Comparison of ENCODE assay signal across 26 cellular contexts in the genomic region with DNA sequence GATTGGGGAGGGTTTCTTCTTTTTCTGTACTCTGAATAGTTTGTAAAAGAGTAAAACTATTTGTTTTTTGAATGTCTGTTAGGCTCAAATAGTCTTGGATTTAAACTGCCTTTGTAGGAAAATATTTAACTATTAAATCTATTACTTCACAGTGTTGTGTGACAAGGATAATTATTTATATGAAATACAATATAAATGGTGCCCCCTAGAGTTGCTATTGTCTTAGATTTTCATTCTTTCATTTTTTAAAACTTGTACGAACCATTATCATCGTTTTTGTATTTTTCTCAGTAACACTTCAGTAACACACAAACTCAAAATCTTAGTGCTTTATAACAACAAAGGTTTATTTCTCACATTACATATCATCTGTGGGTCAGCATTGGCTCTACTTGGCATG. TPM values are rescaled to one million over a fixed set of nuclear protein-coding genes. Genes with fewer than 3 reads are reported as not detected.
DNase-seq lines count a peak whose midpoint lies in the region; ATAC-seq and TF ChIP-seq lines count a peak whose summit lies in the region.
"Had no signal": no experiment of that assay in that cellular context is flagged by ENCODE, and none has a peak within 500 bp of the region (broad histone marks: within the 10 kb centered on the region; RNA-seq: fewer than 3 reads in every experiment).

No MANE protein-coding gene starts in this region.

- no peaks in the 10 kb centered on the region for H3K27me3 ChIP-seq in DND-41 (ENCODE audit: insufficient read depth, low read length, poor library complexity)
- H3K27me3 ChIP-seq in SU-DHL-6 (ENCODE audit: low read length) = no peaks in the 10 kb centered on the region
- H3K27me3 ChIP-seq in foreskin keratinocyte = peaks cover 32% of the 10 kb centered on the region
- H3K27me3 ChIP-seq in gastroesophageal sphincter = no peaks in the 10 kb centered on the region
- no peaks in the 10 kb centered on the region for H3K27me3 ChIP-seq in dorsolateral prefrontal cortex
- H3K27me3 ChIP-seq: suprapubic skin, vagina had no signal

- no peak for TF ChIP-seq POLR2A in gastroesophageal sphincter (IDR thresholded peaks at IDR 0.05)

- WGBS in gastroesophageal sphincter (ENCODE audit: low coverage in 1 of 2), 2 donors = 5 to 52% methylated on average over 2 of the region's 2 CpGs

- H3K27ac ChIP-seq in DND-41 (ENCODE audit: low read length) (no peak overlapping the region), SU-DHL-6 (ENCODE audit: low read depth, low read length) (no peak overlapping the region), foreskin keratinocyte (no peak overlapping the region), gastroesophageal sphincter (no peak overlapping the region), dorsolateral prefrontal cortex (no peak overlapping the region)
- H3K27ac ChIP-seq: heart left ventricle, skin epidermis, suprapubic skin, vagina had no signal

- intact Hi-C loops in dorsolateral prefrontal cortex (cut with DNase I) = no loop called here

- no peak overlapping the region for H3K4me3 Mint-ChIP-seq in activated T-helper 17 cell treated with anti-CD3 and anti-CD28 coated beads, Interleukin-2, amount 50 U/mL, for 72 hours
- H3K4me3 Mint-ChIP-seq: activated B cell treated with CpG ODN at 0.5 μM for 24 hours; activated CD8-positive, alpha-beta T cell treated with anti-CD3 and anti-CD28 coated beads for 36 hours; activated naive CD8-positive, alpha-beta T cell; T-helper 17 cell had no signal

- H3K4me3 ChIP-seq in DND-41 (ENCODE audit: low read depth in 1 of 2, low read length in 2 of 2) (no peak overlapping the region), LNCaP clone FGC (ENCODE audit: low read depth, low read length) (no peak overlapping the region), SU-DHL-6 (ENCODE audit: insufficient read depth, low read length, poor library complexity, severe bottlenecking) (no peak overlapping the region), gastroesophageal sphincter (no peak overlapping the region), dorsolateral prefrontal cortex (no peak overlapping the region)
- H3K4me3 ChIP-seq: heart left ventricle, skin epidermis, suprapubic skin, vagina had no signal

- H3K4me1 ChIP-seq in DND-41 (ENCODE audit: insufficient read depth, low read length) = no peaks in the 10 kb centered on the region
- H3K4me1 ChIP-seq in foreskin keratinocyte = no peaks in the 10 kb centered on the region
- H3K4me1 ChIP-seq in gastroesophageal sphincter = no peaks in the 10 kb centered on the region
- H3K4me1 ChIP-seq: heart left ventricle, suprapubic skin, vagina had no signal

- no peak for TF ChIP-seq EP300 in gastroesophageal sphincter (IDR thresholded peaks at IDR 0.05)

- H3K9me2 ChIP-seq in SU-DHL-6 (replicated peaks; ENCODE audit: insufficient read depth, low read length) = no peaks in the 10 kb centered on the region

- H3K36me3 Mint-ChIP-seq in activated T-helper 17 cell treated with anti-CD3 and anti-CD28 coated beads, Interleukin-2, amount 50 U/mL, for 72 hours (ENCODE audit: low read depth) = no peaks in the 10 kb centered on the region
- H3K36me3 Mint-ChIP-seq: activated naive CD8-positive, alpha-beta T cell had no signal

- H3K79me2 ChIP-seq in DND-41 (ENCODE audit: insufficient read depth, low read length) (no peaks in the 10 kb centered on the region), SU-DHL-6 (ENCODE audit: insufficient read depth, low read length) (no peaks in the 10 kb centered on the region)

- H3K36me3 ChIP-seq in DND-41 (ENCODE audit: insufficient read depth, low read length) = no peaks in the 10 kb centered on the region
- no peaks in the 10 kb centered on the region for H3K36me3 ChIP-seq in SU-DHL-6 (ENCODE audit: low read length)
- H3K36me3 ChIP-seq in gastroesophageal sphincter = no peaks in the 10 kb centered on the region
- H3K36me3 ChIP-seq: heart left ventricle, suprapubic skin, vagina had no signal

- TF ChIP-seq CTCF in DND-41 (IDR thresholded peaks at IDR 0.05; ENCODE audit: borderline replicate concordance, extremely low read depth, low read length, poor library complexity, severe bottlenecking) (peak; percentile 35), LNCaP clone FGC (IDR thresholded peaks at IDR 0.05; ENCODE audit: control insufficient read depth, extremely low read depth, insufficient read depth) (peak; percentile 31; the same call in 1 of the 2 replicates), SU-DHL-6 (IDR thresholded peaks at IDR 0.05; ENCODE audit: insufficient read depth, low read length, poor library complexity, severe bottlenecking) (peak; percentile 27), foreskin keratinocyte (conservative IDR thresholded peaks at IDR 0.05) (peak; percentile 49), gastroesophageal sphincter (IDR thresholded peaks at IDR 0.05) (peak in 1 of 4 experiments; percentile 14), dorsolateral prefrontal cortex (IDR thresholded peaks at IDR 0.05 in 54 of 56, conservative IDR thresholded peaks at IDR 0.05 in 2 of 56; ENCODE audit: low read depth in 1 of 56, partially characterized antibody in 56 of 56) (peak in 14 of 56 donors; percentile 4 to 29 (median 15))

- H3K9ac ChIP-seq in DND-41 (ENCODE audit: low read depth, low read length) (no peak overlapping the region), SU-DHL-6 (ENCODE audit: low read length) (no peak overlapping the region)

- DNase-seq in DND-41 = no peak
- no peak for DNase-seq in LNCaP clone FGC (ENCODE audit: low read depth)
- DNase-seq in foreskin keratinocyte = no peak
- no peak for DNase-seq in hypothalamus (lab: John Stamatoyannopoulos, UW)
- DNase-seq in dorsolateral prefrontal cortex = no peak
- DNase-seq: activated B cell treated with CpG ODN at 0.5 μM for 24 hours; activated CD8-positive, alpha-beta T cell treated with anti-CD3 and anti-CD28 coated beads for 36 hours; activated T-cell treated with anti-CD3 and anti-CD28 coated beads, Interleukin-2, amount 50 U/mL, for 48 hours; AML-193; heart left ventricle; NCI-H1694; NCI-H226; SIG-M5; T-helper 17 cell had no signal

- no peaks in the 10 kb centered on the region for H3F3A ChIP-seq in SU-DHL-6 (ENCODE audit: insufficient read depth)

- H3K4me1 Mint-ChIP-seq in activated T-helper 17 cell treated with anti-CD3 and anti-CD28 coated beads, Interleukin-2, amount 50 U/mL, for 72 hours = no peaks in the 10 kb centered on the region
- H3K4me1 Mint-ChIP-seq: activated B cell treated with CpG ODN at 0.5 μM for 24 hours had no signal

- H3K9me3 ChIP-seq in DND-41 (ENCODE audit: insufficient read depth, low read length, severe bottlenecking) (peaks cover 3% of the 10 kb centered on the region), SU-DHL-6 (ENCODE audit: insufficient read depth, low read length) (no peaks in the 10 kb centered on the region), gastroesophageal sphincter (peaks cover 0 to 4% (median 0%) of the 10 kb centered on the region in 3 donors)
- H3K9me3 ChIP-seq: vagina had no signal

- H3K27me3 Mint-ChIP-seq in activated T-helper 17 cell treated with anti-CD3 and anti-CD28 coated beads, Interleukin-2, amount 50 U/mL, for 72 hours = peaks cover 9% of the 10 kb centered on the region
- H3K27me3 Mint-ChIP-seq: activated naive CD8-positive, alpha-beta T cell had no signal

- H3K9me3 Mint-ChIP-seq in activated T-helper 17 cell treated with anti-CD3 and anti-CD28 coated beads, Interleukin-2, amount 50 U/mL, for 72 hours = no peaks in the 10 kb centered on the region

- no peak overlapping the region for H2AFZ ChIP-seq in DND-41 (ENCODE audit: low read depth, low read length)
- no peak overlapping the region for H2AFZ ChIP-seq in SU-DHL-6 (ENCODE audit: low read depth, low read length, severe bottlenecking)

- no peaks in the 10 kb centered on the region for H4K20me1 ChIP-seq in DND-41 (ENCODE audit: insufficient read depth, low read length)
- no peaks in the 10 kb centered on the region for H4K20me1 ChIP-seq in SU-DHL-6 (ENCODE audit: low read depth, low read length)

- ATAC-seq in DND-41 (ENCODE audit: insufficient read depth, low read depth) (no peak), foreskin keratinocyte (no peak), gastroesophageal sphincter (no peak)
- no peak for ATAC-seq in activated T-helper 17 cell treated with anti-CD3 and anti-CD28 coated beads, Interleukin-2, amount 50 U/mL, for 72 hours (replicated peaks)
- ATAC-seq: activated CD8-positive, alpha-beta T cell treated with anti-CD3 and anti-CD28 coated beads for 36 hours; heart left ventricle; T-helper 17 cell had no signal

- no peak overlapping the region for H3K4me2 ChIP-seq in DND-41 (ENCODE audit: insufficient read depth, low read length)
- H3K4me2 ChIP-seq in SU-DHL-6 (ENCODE audit: low read depth, low read length, poor library complexity, severe bottlenecking) = peak overlapping the region; percentile 32

- H3K27ac Mint-ChIP-seq in activated T-helper 17 cell treated with anti-CD3 and anti-CD28 coated beads, Interleukin-2, amount 50 U/mL, for 72 hours = no peak overlapping the region
- H3K27ac Mint-ChIP-seq: activated B cell treated with CpG ODN at 0.5 μM for 24 hours; activated CD8-positive, alpha-beta T cell treated with anti-CD3 and anti-CD28 coated beads for 36 hours; activated naive CD8-positive, alpha-beta T cell had no signal

RNA-seq across cellular contexts. Expression of a gene that starts 37.4 kb away (rescaled TPM):
- total RNA-seq in foreskin keratinocyte (not detected in 2 replicates), gastroesophageal sphincter (not detected), dorsolateral prefrontal cortex (not detected)
- polyA plus RNA-seq in foreskin keratinocyte = not detected in 2 replicates
- not detected for total RNA-seq in activated T-helper 17 cell treated with anti-CD3 and anti-CD28 coated beads, Interleukin-2, amount 50 U/mL, for 72 hours
- total RNA-seq: activated B cell treated with CpG ODN at 0.5 μM for 24 hours; activated CD8-positive, alpha-beta T cell treated with anti-CD3 and anti-CD28 coated beads for 36 hours; dermis microvascular lymphatic vessel endothelial cell; G401; heart left ventricle; LHCN-M2; omental fat pad; suprapubic skin; T-helper 17 cell; vagina had no signal
- polyA plus RNA-seq: esophagus, heart left ventricle had no signal
